In genomic region chrX:51496501-51497291, GRCh38 we compare ENCODE assay signal across 8 cellular contexts. TPM values are rescaled to one million over a fixed set of nuclear protein-coding genes. Genes with fewer than 3 reads are reported as not detected.
DNase-seq lines count a peak whose midpoint lies in the region; ATAC-seq and TF ChIP-seq lines count a peak whose summit lies in the region.

NUDT11 (minus strand) TSS chrX:51496592; CDS start chrX:51496444, 148 bp downstream.

- H3K27ac ChIP-seq in esophagus squamous epithelium = peak within 1 kb of the TSS in 2 of 4 donors; percentile 9 to 28
- no peak within 1 kb of the TSS for H3K27ac ChIP-seq in suprapubic skin

- H3K4me1 ChIP-seq in esophagus squamous epithelium (peaks cover 0 to 13% (median 0%) of the 10 kb centered on the region in 3 donors), suprapubic skin (peaks cover 4% of the 10 kb centered on the region)

- peak; percentile 91 to 95 for ATAC-seq in natural killer cell treated with Interleukin-12 subunit alpha and Interleukin-12 subunit beta and Interleukin-15 and Interleukin-18, amount 100 ng/mL, for 72 hours
- no peak for ATAC-seq in GM21528 (IDR thresholded peaks at IDR 0.05; ENCODE audit: low FRiP score, unreplicated experiment)

- H3K9me3 ChIP-seq in esophagus squamous epithelium (no peaks in the 10 kb centered on the region), suprapubic skin (no peaks in the 10 kb centered on the region)

- TF ChIP-seq POLR2A in esophagus squamous epithelium (IDR thresholded peaks at IDR 0.05) (no peak), suprapubic skin (IDR thresholded peaks at IDR 0.05) (no peak)

- peaks cover 16% of the 10 kb centered on the region in 2 donors for H3K27me3 Mint-ChIP-seq in natural killer cell treated with Interleukin-12 subunit alpha and Interleukin-12 subunit beta and Interleukin-15 and Interleukin-18, amount 100 ng/mL, for 72 hours

- no peaks in the 10 kb centered on the region for H3K36me3 Mint-ChIP-seq in natural killer cell treated with Interleukin-12 subunit alpha and Interleukin-12 subunit beta and Interleukin-15 and Interleukin-18, amount 100 ng/mL, for 72 hours

- H3K36me3 ChIP-seq in esophagus squamous epithelium = no peaks in the 10 kb centered on the region
- no peaks in the 10 kb centered on the region for H3K36me3 ChIP-seq in suprapubic skin

- H3K4me3 Mint-ChIP-seq in natural killer cell treated with Interleukin-12 subunit alpha and Interleukin-12 subunit beta and Interleukin-15 and Interleukin-18, amount 100 ng/mL, for 72 hours = peak within 1 kb of the TSS; percentile 69

- no peak within 1 kb of the TSS for H3K27ac Mint-ChIP-seq in natural killer cell treated with Interleukin-12 subunit alpha and Interleukin-12 subunit beta and Interleukin-15 and Interleukin-18, amount 100 ng/mL, for 72 hours

- TF ChIP-seq CTCF in esophagus squamous epithelium (IDR thresholded peaks at IDR 0.05) (no peak), suprapubic skin (IDR thresholded peaks at IDR 0.05) (no peak)

- DNase-seq in NCI-H2081 (lab: John Stamatoyannopoulos, UW) = peak; percentile 49 to 56
- DNase-seq in NCI-H2081 treated with DMSO at 0.1 percent for 48 hours (lab: John Stamatoyannopoulos, UW) = no peak
- DNase-seq in NCI-H2171 (lab: John Stamatoyannopoulos, UW) = peak; percentile 69
- DNase-seq in activated CD8-positive, alpha-beta memory T cell treated with anti-CD3 and anti-CD28 coated beads, Interleukin-2, amount 50 U/mL, for 24 hours (ENCODE audit: extremely low read depth) = peak; percentile 5
- DNase-seq in esophagus squamous epithelium (lab: John Stamatoyannopoulos, UW) = no peak
- DNase-seq in natural killer cell treated with Interleukin-12 subunit alpha and Interleukin-12 subunit beta and Interleukin-15 and Interleukin-18, amount 100 ng/mL, for 72 hours (ENCODE audit: low spot score) = peak; percentile 74
- no peak for DNase-seq in suprapubic skin (ENCODE audit: low spot score in 2 of 2)

- H3K4me1 Mint-ChIP-seq in natural killer cell treated with Interleukin-12 subunit alpha and Interleukin-12 subunit beta and Interleukin-15 and Interleukin-18, amount 100 ng/mL, for 72 hours (ENCODE audit: low read depth in 2 of 2) = peaks cover 0 to 9% of the 10 kb centered on the region in 2 donors

- no peak for TF ChIP-seq EP300 in suprapubic skin (IDR thresholded peaks at IDR 0.05)

- H3K27me3 ChIP-seq in esophagus squamous epithelium = peaks cover 0 to 9% (median 0%) of the 10 kb centered on the region in 4 donors
- no peaks in the 10 kb centered on the region for H3K27me3 ChIP-seq in suprapubic skin

- 5 to 48% methylated on average over 3 to 26 of the region's 96 CpGs for WGBS in esophagus squamous epithelium, 2 donors
- 54% methylated on average over 45 of the region's 96 CpGs for WGBS in suprapubic skin

- intact Hi-C loops in esophagus squamous epithelium (cut with DNase I) = no loop called here

- no peaks in the 10 kb centered on the region for H3K9me3 Mint-ChIP-seq in natural killer cell treated with Interleukin-12 subunit alpha and Interleukin-12 subunit beta and Interleukin-15 and Interleukin-18, amount 100 ng/mL, for 72 hours

- H3K4me3 ChIP-seq in esophagus squamous epithelium (peak within 1 kb of the TSS; percentile 35 to 71 (median 50)), suprapubic skin (peak within 1 kb of the TSS; percentile 62)

RNA-seq across cellular contexts. Expression of gene NUDT11, which starts in this region (rescaled TPM):
- total RNA-seq in esophagus squamous epithelium (1 to 10 TPM in 3 of 4 donors, under 1 TPM in 1; 0.53 to 1.5 (median 1.3) TPM), suprapubic skin (1 to 10 TPM in 2 of 4 donors, under 1 TPM in 2; 0.40 to 2.4 (median 1.6) TPM)
- 1 to 10 TPM; 1.1 to 1.3 TPM for total RNA-seq in natural killer cell treated with Interleukin-12 subunit alpha and Interleukin-12 subunit beta and Interleukin-15 and Interleukin-18, amount 100 ng/mL, for 72 hours

Comparison
In these comparisons a context has a peak if more than half of its experiments do, and no peak if none do; other contexts are left out.
1. DNase-seq: peak in NCI-H2081 (2 of 2), NCI-H2171 (single experiment), activated CD8-positive, alpha-beta memory T cell treated with anti-CD3 and anti-CD28 coated beads, Interleukin-2, amount 50 U/mL, for 24 hours (single experiment) and natural killer cell treated with Interleukin-12 subunit alpha and Interleukin-12 subunit beta and Interleukin-15 and Interleukin-18, amount 100 ng/mL, for 72 hours (single experiment); none in NCI-H2081 treated with DMSO at 0.1 percent for 48 hours (single experiment), esophagus squamous epithelium (single experiment) and suprapubic skin (0 of 2).